In genomic region chr2:165870346-165870745, GRCh38 we compare ENCODE assay signal across 15 cellular contexts.
"Had no signal": no experiment of that assay in that cellular context is flagged by ENCODE, and none has a peak within 500 bp of the region (broad histone marks: within the 10 kb centered on the region; RNA-seq: fewer than 3 reads in every experiment).

No MANE protein-coding gene starts in this region.

- ATAC-seq: effector memory CD8-positive, alpha-beta T cell had no signal

- DNase-seq: activated CD4-positive, CD25-positive, alpha-beta regulatory T cell treated with anti-CD3 and anti-CD28 coated beads, Interleukin-2, amount 50 U/mL, for 72 hours; activated CD8-positive, alpha-beta memory T cell treated with anti-CD3 and anti-CD28 coated beads for 24 hours; activated CD8-positive, alpha-beta memory T cell treated with anti-CD3 and anti-CD28 coated beads, Interleukin-2, amount 50 U/mL, for 48 hours; activated gamma-delta T cell; effector memory CD8-positive, alpha-beta T cell; foreskin melanocyte; glutamatergic neuron; kidney; left ventricle myocardium inferior; mammary epithelial cell; pancreas; stimulated activated CD4-positive, alpha-beta T cell treated with anti-CD3 and anti-CD28 coated beads, Interleukin-1b, Interleukin-23, amount 100 ng/mL, for 48 hours; stimulated activated CD8-positive, alpha-beta memory T cell treated with anti-CD3 and anti-CD28 coated beads, Interleukin-4, amount 100 ng/mL, for 48 hours; stimulated activated naive CD4-positive, alpha-beta T cell had no signal

- H3K27ac ChIP-seq: epithelial cell of prostate, left ventricle myocardium inferior, pancreas had no signal
